In genomic region chr5:159174511-159175168, GRCh38 we compare ENCODE assay signal across 8 cellular contexts. TPM values are rescaled to one million over a fixed set of nuclear protein-coding genes. Genes with fewer than 3 reads are reported as not detected.
DNase-seq lines count a peak whose midpoint lies in the region; ATAC-seq and TF ChIP-seq lines count a peak whose summit lies in the region.
"Had no signal": no experiment of that assay in that cellular context is flagged by ENCODE, and none has a peak within 500 bp of the region (broad histone marks: within the 10 kb centered on the region; RNA-seq: fewer than 3 reads in every experiment).

No MANE protein-coding gene starts in this region.

- DNase-seq in G401 (ENCODE audit: low spot score) (peak; percentile 49), fibroblast of the aortic adventitia (ENCODE audit: low read depth) (peak; percentile 66), vagina (ENCODE audit: extremely low spot score in 2 of 2) (no peak)
- no peak for DNase-seq in naive thymus-derived CD8-positive, alpha-beta T cell
- DNase-seq: hypothalamus had no signal

- peak overlapping the region in 6 of 10 donors; percentile 10 to 74 (median 50) for H3K27ac Mint-ChIP-seq in naive thymus-derived CD8-positive, alpha-beta T cell

- peak overlapping the region in 2 of 10 donors; percentile 24 to 46 for H3K4me3 Mint-ChIP-seq in naive thymus-derived CD8-positive, alpha-beta T cell

- no peak for ATAC-seq in naive thymus-derived CD8-positive, alpha-beta T cell
- ATAC-seq in GM18858 (IDR thresholded peaks at IDR 0.05; ENCODE audit: unreplicated experiment) (no peak), GM18907 (IDR thresholded peaks at IDR 0.05; ENCODE audit: unreplicated experiment) (no peak)

- H3K27ac ChIP-seq in VCaP (peak overlapping the region; percentile 37), vagina (no peak overlapping the region)

- peaks cover 35% of the 10 kb centered on the region for H3K4me1 ChIP-seq in vagina

- H3K9me3 Mint-ChIP-seq in naive thymus-derived CD8-positive, alpha-beta T cell = no peaks in the 10 kb centered on the region

- in situ Hi-C loops in G401 (cut with HindIII; ENCODE audit: low sequenced_read_pairs) = no loop called here

- H3K4me3 ChIP-seq in fibroblast of the aortic adventitia (ENCODE audit: low read depth, low read length) (no peak overlapping the region), vagina (no peak overlapping the region)

- H3K27me3 Mint-ChIP-seq in naive thymus-derived CD8-positive, alpha-beta T cell = no peaks in the 10 kb centered on the region

- intact Hi-C loops in vagina (cut with DNase I) = no loop called here

- TF ChIP-seq POLR2A in vagina (IDR thresholded peaks at IDR 0.05) = no peak

- peaks cover 8 to 50% (median 37%) of the 10 kb centered on the region in 4 donors for H3K4me1 Mint-ChIP-seq in naive thymus-derived CD8-positive, alpha-beta T cell

- POLR2A ChIA-PET in naive thymus-derived CD8-positive, alpha-beta T cell (lab: Charles Lee) = interaction anchor here (0.5 to 1.6 kb wide), 4 partner anchors 9 to 1029 kb away, joined by 3 to 4 read pairs (median 4); no protein-coding TSS in a partner anchor

- H3K36me3 Mint-ChIP-seq in naive thymus-derived CD8-positive, alpha-beta T cell = peaks cover 0 to 64% (median 15%) of the 10 kb centered on the region in 3 donors

- H3K9me3 ChIP-seq in vagina = no peaks in the 10 kb centered on the region

- no peak for TF ChIP-seq CTCF in VCaP (conservative IDR thresholded peaks at IDR 0.05)
- no peak for TF ChIP-seq CTCF in fibroblast of the aortic adventitia (IDR thresholded peaks at IDR 0.05; ENCODE audit: insufficient read depth, low read length)
- no peak for TF ChIP-seq CTCF in vagina (IDR thresholded peaks at IDR 0.05)

- peaks cover 0 to 20% of the 10 kb centered on the region in 2 donors for H3K36me3 ChIP-seq in vagina

- no peaks in the 10 kb centered on the region for H3K27me3 ChIP-seq in vagina

RNA-seq across cellular contexts. Expression of gene RNF145, which starts 34.7 kb away (rescaled TPM):
- total RNA-seq in G401 (2014; rRNA removed; shearing (Covaris generic)) = 68.6 and 69.0 TPM in 2 replicates
- 35.2 and 42.9 TPM in 2 replicates for total RNA-seq in fibroblast of the aortic adventitia (ENCODE audit: low replicate concordance)
- total RNA-seq in naive thymus-derived CD8-positive, alpha-beta T cell = 10 to 100 TPM; 46.8 to 54.2 TPM
- 10 to 100 TPM in 1 of 3 donors, 1 to 10 TPM in 2; 6.3 to 11.2 (median 7.4) TPM for polyA plus RNA-seq in naive thymus-derived CD8-positive, alpha-beta T cell
- 67.8 TPM for total RNA-seq in vagina

Comparison
In these comparisons a context has a peak if more than half of its experiments do, and no peak if none do; other contexts are left out.
1. DNase-seq: peak in G401 (single experiment) and fibroblast of the aortic adventitia (single experiment); none in naive thymus-derived CD8-positive, alpha-beta T cell (0 of 10) and vagina (0 of 2).